9 cellular contexts compared by ENCODE assay signal in genomic region chr9:75455444-75455921, GRCh38.
DNase-seq lines count a peak whose midpoint lies in the region; ATAC-seq and TF ChIP-seq lines count a peak whose summit lies in the region.
"Had no signal": no experiment of that assay in that cellular context is flagged by ENCODE, and none has a peak within 500 bp of the region (broad histone marks: within the 10 kb centered on the region; RNA-seq: fewer than 3 reads in every experiment).

No MANE protein-coding gene starts in this region.

- H3K4me2 ChIP-seq in OCI-LY3 (ENCODE audit: low read length) (peak overlapping the region; percentile 18), GM23338 (no peak overlapping the region)

- TF ChIP-seq CTCF in OCI-LY3 (IDR thresholded peaks at IDR 0.05; ENCODE audit: low read depth, low read length): no peak
- TF ChIP-seq CTCF in psoas muscle (IDR thresholded peaks at IDR 0.05): no peak
- no peak for TF ChIP-seq CTCF in GM23338 (conservative IDR thresholded peaks at IDR 0.05; ENCODE audit: low read depth in 2 of 2)

- no peak overlapping the region for H3K27ac ChIP-seq in OCI-LY3 (ENCODE audit: low read length)
- no peak overlapping the region for H3K27ac ChIP-seq in psoas muscle
- no peak overlapping the region for H3K27ac ChIP-seq in GM23338 (ENCODE audit: low read depth)

- H3K27ac Mint-ChIP-seq in GM23338: no peak overlapping the region
- H3K27ac Mint-ChIP-seq: stimulated activated naive CD8-positive, alpha-beta T cell treated with anti-CD3 and anti-CD28 coated beads, Interleukin-15, Interleukin-2, amounts not matched to agents 100 ng/mL and 50 ng/mL, for 24 hours had no signal

- H3K79me2 ChIP-seq in OCI-LY3 (ENCODE audit: low read length) (no peaks in the 10 kb centered on the region), GM23338 (replicated peaks; ENCODE audit: insufficient read depth) (no peaks in the 10 kb centered on the region)

- peaks cover 2% of the 10 kb centered on the region for H3K27me3 Mint-ChIP-seq in GM23338 (ENCODE audit: insufficient read depth, low read depth, poor library complexity)
- H3K27me3 Mint-ChIP-seq: stimulated activated naive CD8-positive, alpha-beta T cell treated with anti-CD3 and anti-CD28 coated beads, Interleukin-15, Interleukin-2, amounts not matched to agents 100 ng/mL and 50 ng/mL, for 24 hours had no signal

- H3K9me2 ChIP-seq in GM23338 (ENCODE audit: insufficient read depth): peaks cover 14% of the 10 kb centered on the region

- H2AFZ ChIP-seq in OCI-LY3 (ENCODE audit: low read depth, low read length) (no peak overlapping the region), GM23338 (no peak overlapping the region)

- peak; percentile 93 for ATAC-seq in GM19043 (IDR thresholded peaks at IDR 0.05; ENCODE audit: low read depth, unreplicated experiment)
- peak; percentile 94 for ATAC-seq in HG02943 (IDR thresholded peaks at IDR 0.05; ENCODE audit: low read depth, unreplicated experiment)
- peak in 3 of 4 donors; percentile 37 to 56 (median 40) for ATAC-seq in psoas muscle
- no peak for ATAC-seq in activated CD4-positive, CD25-positive, alpha-beta regulatory T cell treated with anti-CD3 and anti-CD28 coated beads, Interleukin-2, amount 50 U/mL, for 24 hours
- no peak for ATAC-seq in GM23338

- H3K27me3 ChIP-seq in OCI-LY3 (ENCODE audit: low read depth, low read length) (peaks cover 44% of the 10 kb centered on the region), psoas muscle (ENCODE audit: insufficient read depth in 3 of 3, low read length in 2 of 3) (no peaks in the 10 kb centered on the region), GM23338 (ENCODE audit: insufficient read depth) (no peaks in the 10 kb centered on the region)

- DNase-seq in psoas muscle: no peak
- DNase-seq in head of caudate nucleus: no peak
- DNase-seq in stimulated activated CD4-positive, alpha-beta T cell treated with anti-CD3 and anti-CD28 coated beads, Interleukin-12 subunit alpha, Interleukin-12 subunit beta, amount 100 ng/mL, for 4 hours: no peak
- no peak for DNase-seq in GM23338 (ENCODE audit: low spot score)

- peaks cover 31% of the 10 kb centered on the region for H3K4me1 Mint-ChIP-seq in GM23338

- H3K9me3 ChIP-seq in OCI-LY3 (ENCODE audit: insufficient read depth, low read length) (no peaks in the 10 kb centered on the region), psoas muscle (no peaks in the 10 kb centered on the region)

- H3K4me1 ChIP-seq in OCI-LY3 (ENCODE audit: low read length): peaks cover 17% of the 10 kb centered on the region
- no peaks in the 10 kb centered on the region for H3K4me1 ChIP-seq in psoas muscle
- H3K4me1 ChIP-seq in GM23338 (ENCODE audit: insufficient read depth): peaks cover 26% of the 10 kb centered on the region

- H4K20me1 ChIP-seq in OCI-LY3 (ENCODE audit: insufficient read depth, low read length) (no peaks in the 10 kb centered on the region), GM23338 (replicated peaks; ENCODE audit: insufficient read depth) (no peaks in the 10 kb centered on the region)

- no peak overlapping the region for H3K4me3 Mint-ChIP-seq in GM23338
- H3K4me3 Mint-ChIP-seq: stimulated activated naive CD8-positive, alpha-beta T cell treated with anti-CD3 and anti-CD28 coated beads, Interleukin-15, Interleukin-2, amounts not matched to agents 100 ng/mL and 50 ng/mL, for 24 hours had no signal

- intact Hi-C loops in psoas muscle (cut with DNase I) (no loop called here), head of caudate nucleus (cut with DNase I) (no loop called here)

- peaks cover 9% of the 10 kb centered on the region; the same call in 2 of the 3 replicates for H3K9me3 Mint-ChIP-seq in GM23338
- H3K9me3 Mint-ChIP-seq: stimulated activated naive CD8-positive, alpha-beta T cell treated with anti-CD3 and anti-CD28 coated beads, Interleukin-15, Interleukin-2, amounts not matched to agents 100 ng/mL and 50 ng/mL, for 24 hours had no signal

- no peak overlapping the region for H3K9ac ChIP-seq in OCI-LY3 (ENCODE audit: low read length)

- H3F3A ChIP-seq in GM23338 (replicated peaks; ENCODE audit: low read depth): no peaks in the 10 kb centered on the region

- H3K36me3 ChIP-seq in OCI-LY3 (replicated peaks; ENCODE audit: low read depth, low read length): no peaks in the 10 kb centered on the region
- H3K36me3 ChIP-seq in psoas muscle (ENCODE audit: insufficient read depth in 1 of 2, low read depth in 1 of 2): no peaks in the 10 kb centered on the region
- no peaks in the 10 kb centered on the region for H3K36me3 ChIP-seq in GM23338 (ENCODE audit: insufficient read depth)

- 15 to 24% (median 19%) methylated on average over 1 of the region's 1 CpG for WGBS in psoas muscle, 3 donors

- H3K4me3 ChIP-seq in OCI-LY3 (ENCODE audit: low read length) (no peak overlapping the region), psoas muscle (no peak overlapping the region), GM23338 (no peak overlapping the region)

- peaks cover 16% of the 10 kb centered on the region for H3K36me3 Mint-ChIP-seq in GM23338 (ENCODE audit: low read depth)

TF ChIP-seq in GM23338, 12 proteins besides CTCF, POLR2A, EP300 and RAD21 (continues in another document):
- no peak for TF ChIP-seq ZNF462 (CRISPR knock-in tag; IDR thresholded peaks at IDR 0.05)
- no peak for TF ChIP-seq EZH2phosphoT487 (IDR thresholded peaks at IDR 0.05; ENCODE audit: unreplicated experiment)
- no peak for TF ChIP-seq STAT1 (IDR thresholded peaks at IDR 0.05; ENCODE audit: unreplicated experiment)
- TF ChIP-seq NANOG (IDR thresholded peaks at IDR 0.05; ENCODE audit: borderline replicate concordance): no peak
- no peak for TF ChIP-seq JUNB (IDR thresholded peaks at IDR 0.05; ENCODE audit: unreplicated experiment)
- no peak for TF ChIP-seq CREB1 (CRISPR knock-in tag; IDR thresholded peaks at IDR 0.05; ENCODE audit: low read depth)
- no peak for TF ChIP-seq ZNF114 (CRISPR knock-in tag; IDR thresholded peaks at IDR 0.05)
- no peak for TF ChIP-seq EZH2 (IDR thresholded peaks at IDR 0.05; ENCODE audit: low read depth, unreplicated experiment)
- no peak for TF ChIP-seq POLR2AphosphoS5 (IDR thresholded peaks at IDR 0.05; ENCODE audit: low read depth)

Comparison
In these comparisons a context has a peak if more than half of its experiments do, and no peak if none do; other contexts are left out.
1. ATAC-seq: peak in GM19043 (single experiment), HG02943 (single experiment) and psoas muscle (3 of 4); none in activated CD4-positive, CD25-positive, alpha-beta regulatory T cell treated with anti-CD3 and anti-CD28 coated beads, Interleukin-2, amount 50 U/mL, for 24 hours (0 of 2) and GM23338 (single experiment).